Comparison of ENCODE assay signal across 28 cellular contexts in genomic region chr5:82023530-82024095, GRCh38. TPM values are rescaled to one million over a fixed set of nuclear protein-coding genes. Genes with fewer than 3 reads are reported as not detected.
A peak's percentile ranks its signal among the peaks of the same experiment; 100 is the strongest.
DNase-seq lines count a peak whose midpoint lies in the region; ATAC-seq, FAIRE-seq and TF ChIP-seq lines count a peak whose summit lies in the region.
"Had no signal": no experiment of that assay in that cellular context is flagged by ENCODE, and none has a peak within 500 bp of the region (broad histone marks: within the 10 kb centered on the region; RNA-seq: fewer than 3 reads in every experiment).

No MANE protein-coding gene starts in this region.

- no peak for TF ChIP-seq RAD21 in K562 (CRISPR knock-in tag; conservative IDR thresholded peaks at IDR 0.05 in 1 of 2, IDR thresholded peaks at IDR 0.05 in 1 of 2)

- H3K4me3 ChIP-seq in A673 (ENCODE audit: low read depth, low read length, poor library complexity, severe bottlenecking) = no peak overlapping the region
- H3K4me3 ChIP-seq in K562 = no peak overlapping the region
- peak overlapping the region; percentile 20 for H3K4me3 ChIP-seq in iPS-18a (ENCODE audit: low read length)
- H3K4me3 ChIP-seq in Peyer's patch = no peak overlapping the region
- H3K4me3 ChIP-seq in spleen = no peak overlapping the region
- H3K4me3 ChIP-seq in CD8-positive, alpha-beta T cell (ENCODE audit: low read depth, low read length) = no peak overlapping the region
- H3K4me3 ChIP-seq: BLaER1, suprapubic skin had no signal

- in situ Hi-C loops in K562 (cut with MboI) = no loop called here

- H3K79me2 ChIP-seq in K562 (ENCODE audit: control insufficient read depth, insufficient read depth, low read length) = no peaks in the 10 kb centered on the region

- TF ChIP-seq CTCF in A673 (conservative IDR thresholded peaks at IDR 0.05; ENCODE audit: low read depth, low read length) (no peak), K562 (IDR thresholded peaks at IDR 0.05 in 2 of 3, conservative IDR thresholded peaks at IDR 0.05 in 1 of 3; ENCODE audit: insufficient read depth in 2 of 3, low read depth in 1 of 3, low read length in 3 of 3) (no peak), omental fat pad (IDR thresholded peaks at IDR 0.05) (no peak), Peyer's patch (IDR thresholded peaks at IDR 0.05) (no peak), spleen (IDR thresholded peaks at IDR 0.05 in 8 of 11, conservative IDR thresholded peaks at IDR 0.05 in 3 of 11) (no peak)
- no peak for TF ChIP-seq CTCF in CD8-positive, alpha-beta T cell (IDR thresholded peaks at IDR 0.05)

- H3K4me3 Mint-ChIP-seq in CD8-positive, alpha-beta T cell = no peak overlapping the region
- H3K4me3 Mint-ChIP-seq: activated CD4-positive, alpha-beta T cell treated with anti-CD3 and anti-CD28 coated beads, Interleukin-2, amount 10 ng/mL, durations not matched to agents 7 days and 5 days; activated CD8-positive, alpha-beta memory T cell treated with anti-CD3 and anti-CD28 coated beads, Interleukin-2, amount 10 ng/mL, durations not matched to agents 7 days and 5 days; activated T-cell treated with anti-CD3 and anti-CD28 coated beads, Interleukin-2, amount 50 U/mL, for 72 hours; dendritic cell treated with granulocyte-macrophage colony-stimulating factor and Interleukin-4, amounts not matched to agents 40 ng/mL and 50 ng/mL, for 4 days; natural killer cell; stimulated activated naive B cell treated with anti-CD40 and anti-IgM and Interleukin-4, amounts not matched to agents 10 μg/mL and 1 μg/mL and 100 μg/mL, for 72 hours had no signal

- H3K36me3 ChIP-seq in A673 (ENCODE audit: insufficient read depth, low read length, poor library complexity, severe bottlenecking) (no peaks in the 10 kb centered on the region), K562 (ENCODE audit: control insufficient read depth, insufficient read depth, low read length) (no peaks in the 10 kb centered on the region), iPS-18a (ENCODE audit: control insufficient read depth, low read depth, low read length) (no peaks in the 10 kb centered on the region), Peyer's patch (no peaks in the 10 kb centered on the region), spleen (no peaks in the 10 kb centered on the region)
- no peaks in the 10 kb centered on the region for H3K36me3 ChIP-seq in CD8-positive, alpha-beta T cell (ENCODE audit: insufficient read depth, low read length)
- H3K36me3 ChIP-seq: BLaER1, suprapubic skin had no signal

- H4K20me1 ChIP-seq in K562 (replicated peaks; ENCODE audit: control insufficient read depth, insufficient read depth, low read length) = no peaks in the 10 kb centered on the region
- H4K20me1 ChIP-seq: BLaER1 had no signal

- H3K9ac ChIP-seq in K562 (ENCODE audit: insufficient read depth in 1 of 2, low read depth in 2 of 2, low read length in 2 of 2) (no peak overlapping the region), iPS-18a (ENCODE audit: low read length) (peak overlapping the region; percentile 3)
- H3K9ac ChIP-seq: BLaER1 had no signal

- no peak for TF ChIP-seq EP300 in K562 (IDR thresholded peaks at IDR 0.05; ENCODE audit: low read length)

- TF ChIP-seq POLR2A in K562 (conservative IDR thresholded peaks at IDR 0.05) (no peak), Peyer's patch (IDR thresholded peaks at IDR 0.05) (no peak), spleen (IDR thresholded peaks at IDR 0.05) (no peak)

- no peaks in the 10 kb centered on the region for H3K27me3 ChIP-seq in A673 (replicated peaks; ENCODE audit: insufficient read depth, low read depth, low read length, poor library complexity)
- no peaks in the 10 kb centered on the region for H3K27me3 ChIP-seq in K562 (ENCODE audit: control insufficient read depth in 2 of 2, insufficient read depth in 2 of 2, low read length in 2 of 2)
- H3K27me3 ChIP-seq in iPS-18a (ENCODE audit: control insufficient read depth, insufficient read depth, low read length) = no peaks in the 10 kb centered on the region
- H3K27me3 ChIP-seq in Peyer's patch = no peaks in the 10 kb centered on the region
- H3K27me3 ChIP-seq in spleen (replicated peaks in 1 of 7) = no peaks in the 10 kb centered on the region
- H3K27me3 ChIP-seq in CD8-positive, alpha-beta T cell (ENCODE audit: insufficient read depth, low read length) = no peaks in the 10 kb centered on the region
- H3K27me3 ChIP-seq: BLaER1, suprapubic skin had no signal

- no peaks in the 10 kb centered on the region for H3K9me3 Mint-ChIP-seq in CD8-positive, alpha-beta T cell
- H3K9me3 Mint-ChIP-seq: activated CD4-positive, alpha-beta T cell treated with anti-CD3 and anti-CD28 coated beads, Interleukin-2, amount 10 ng/mL, durations not matched to agents 7 days and 5 days; activated T-cell treated with anti-CD3 and anti-CD28 coated beads, Interleukin-2, amount 50 U/mL, for 72 hours; dendritic cell treated with granulocyte-macrophage colony-stimulating factor and Interleukin-4, amounts not matched to agents 40 ng/mL and 50 ng/mL, for 4 days; natural killer cell; stimulated activated naive B cell treated with anti-CD40 and anti-IgM and Interleukin-4, amounts not matched to agents 10 μg/mL and 1 μg/mL and 100 μg/mL, for 72 hours had no signal

- no peaks in the 10 kb centered on the region for H3K4me1 Mint-ChIP-seq in CD8-positive, alpha-beta T cell (ENCODE audit: low read depth)
- H3K4me1 Mint-ChIP-seq: activated CD4-positive, alpha-beta T cell treated with anti-CD3 and anti-CD28 coated beads, Interleukin-2, amount 10 ng/mL, durations not matched to agents 7 days and 5 days had no signal

- POLR2A ChIA-PET in A673 (lab: Charles Lee; ENCODE audit: low non-redundant PET) (no interaction called here), K562 (lab: Yijun Ruan, JAX) (no interaction called here)
- POLR2A ChIA-PET in CD8-positive, alpha-beta T cell (lab: Charles Lee) = no interaction called here

- H3K27me3 Mint-ChIP-seq in CD8-positive, alpha-beta T cell (ENCODE audit: low read depth) = no peaks in the 10 kb centered on the region
- H3K27me3 Mint-ChIP-seq: activated CD4-positive, alpha-beta T cell treated with anti-CD3 and anti-CD28 coated beads, Interleukin-2, amount 10 ng/mL, durations not matched to agents 7 days and 5 days; activated CD8-positive, alpha-beta memory T cell treated with anti-CD3 and anti-CD28 coated beads, Interleukin-2, amount 10 ng/mL, durations not matched to agents 7 days and 5 days; dendritic cell treated with granulocyte-macrophage colony-stimulating factor and Interleukin-4, amounts not matched to agents 40 ng/mL and 50 ng/mL, for 4 days; stimulated activated naive B cell treated with anti-CD40 and anti-IgM and Interleukin-4, amounts not matched to agents 10 μg/mL and 1 μg/mL and 100 μg/mL, for 72 hours had no signal

- intact Hi-C loops in A673 (cut with micrococcal nuclease; ENCODE audit: unreplicated experiment) (no loop called here), K562 (cut with micrococcal nuclease) (no loop called here), spleen (cut with DNase I; ENCODE audit: low total_unique reads) (no loop called here)
- intact Hi-C loops in CD8-positive, alpha-beta T cell (cut with DNase I, micrococcal nuclease) = no loop called here

- WGBS in K562 (ENCODE audit: insufficient coverage, low coverage, missing lambda C conversion rate) = 91% methylated on average over 3 of the region's 3 CpGs
- WGBS in spleen, 5 donors = 78 to 97% (median 96%) methylated on average over 3 of the region's 3 CpGs

- CTCF ChIA-PET in A673 (lab: Charles Lee) (no interaction called here), K562 (lab: Yijun Ruan, JAX; ENCODE audit: low intra/inter-chr PET ratio) (no interaction called here)
- CTCF ChIA-PET in CD8-positive, alpha-beta T cell (lab: Charles Lee) = no interaction called here

- no peak overlapping the region for H3K4me2 ChIP-seq in K562 (ENCODE audit: insufficient read depth, low read length)
- H3K4me2 ChIP-seq: BLaER1 had no signal

- H3K9me1 ChIP-seq in K562 (ENCODE audit: control insufficient read depth, insufficient read depth, low read length) = no peaks in the 10 kb centered on the region

- no peak overlapping the region for H3K27ac Mint-ChIP-seq in CD8-positive, alpha-beta T cell
- H3K27ac Mint-ChIP-seq: activated CD4-positive, alpha-beta T cell treated with anti-CD3 and anti-CD28 coated beads, Interleukin-2, amount 10 ng/mL, durations not matched to agents 7 days and 5 days; activated CD8-positive, alpha-beta memory T cell treated with anti-CD3 and anti-CD28 coated beads, Interleukin-2, amount 10 ng/mL, durations not matched to agents 7 days and 5 days; activated T-cell treated with anti-CD3 and anti-CD28 coated beads, Interleukin-2, amount 50 U/mL, for 72 hours; dendritic cell treated with granulocyte-macrophage colony-stimulating factor and Interleukin-4, amounts not matched to agents 40 ng/mL and 50 ng/mL, for 4 days; natural killer cell; stimulated activated naive B cell treated with anti-CD40 and anti-IgM and Interleukin-4, amounts not matched to agents 10 μg/mL and 1 μg/mL and 100 μg/mL, for 72 hours had no signal

- peak; percentile 25 for DNase-seq in A673 (ENCODE audit: low spot score)
- DNase-seq in HCEC 1CT = peak; percentile 16
- no peak for DNase-seq in K562 (ENCODE audit: extremely low read depth in 1 of 4, low spot score in 3 of 4)
- no peak for DNase-seq in omental fat pad (ENCODE audit: low spot score)
- DNase-seq in Peyer's patch = no peak
- DNase-seq in spleen = no peak
- no peak for DNase-seq in CD8-positive, alpha-beta T cell
- DNase-seq: activated CD4-positive, alpha-beta T cell treated with anti-CD3 and anti-CD28 coated beads, Interleukin-2, amount 10 ng/mL, durations not matched to agents 7 days and 5 days; activated CD8-positive, alpha-beta memory T cell treated with anti-CD3 and anti-CD28 coated beads, Interleukin-2, amount 10 ng/mL, durations not matched to agents 7 days and 5 days; activated naive CD4-positive, alpha-beta T cell treated with anti-CD3 and anti-CD28 coated beads, Interleukin-2, amount 50 U/mL, for 16 hours; activated T-cell treated with anti-CD3 and anti-CD28 coated beads, Interleukin-2, amount 50 U/mL, for 72 hours; Caco-2; caudate nucleus; EL; natural killer cell; NCI-H1417; NCI-H2081; NCI-H345; NCI-H774; stimulated activated CD4-positive, alpha-beta T cell treated with anti-CD3 and anti-CD28 coated beads, Interleukin-4, amount 100 ng/mL, for 1 hour; stimulated activated naive B cell treated with anti-CD40 and anti-IgM and Interleukin-4, amounts not matched to agents 10 μg/mL and 1 μg/mL and 100 μg/mL, for 72 hours had no signal

- H3K27ac ChIP-seq in A673 (ENCODE audit: low read depth, low read length, poor library complexity, severe bottlenecking) (no peak overlapping the region), K562 (ENCODE audit: extremely low read depth, low read depth, low read length) (no peak overlapping the region), iPS-18a (ENCODE audit: low read length) (no peak overlapping the region), Peyer's patch (no peak overlapping the region), spleen (no peak overlapping the region)
- no peak overlapping the region for H3K27ac ChIP-seq in CD8-positive, alpha-beta T cell (ENCODE audit: low read depth, low read length)
- H3K27ac ChIP-seq: BLaER1, suprapubic skin, VCaP had no signal

- H3K36me3 Mint-ChIP-seq in CD8-positive, alpha-beta T cell = peaks cover 2% of the 10 kb centered on the region
- H3K36me3 Mint-ChIP-seq: activated CD8-positive, alpha-beta memory T cell treated with anti-CD3 and anti-CD28 coated beads, Interleukin-2, amount 10 ng/mL, durations not matched to agents 7 days and 5 days; natural killer cell had no signal

- no TSS peak for BruUV-seq in A673 (replicated peaks; lab: Mats Ljungman, UMichigan)
- no TSS peak for BruUV-seq in K562 (replicated peaks; lab: Mats Ljungman, UMichigan)

- H3K9me3 ChIP-seq in A673 (ENCODE audit: low read depth, low read length, poor library complexity, severe bottlenecking) (no peaks in the 10 kb centered on the region), K562 (replicated peaks; ENCODE audit: control insufficient read depth, insufficient read depth, low read depth, low read length) (no peaks in the 10 kb centered on the region), iPS-18a (ENCODE audit: control insufficient read depth, low read depth, low read length) (no peaks in the 10 kb centered on the region), Peyer's patch (no peaks in the 10 kb centered on the region), spleen (no peaks in the 10 kb centered on the region)
- no peaks in the 10 kb centered on the region for H3K9me3 ChIP-seq in CD8-positive, alpha-beta T cell (ENCODE audit: low read length)
- H3K9me3 ChIP-seq: BLaER1, Caco-2, suprapubic skin had no signal

- H2AFZ ChIP-seq in K562 (ENCODE audit: low read depth, low read length) = no peak overlapping the region

- FAIRE-seq in K562 (lab: Jason Lieb, UNC) = no peak
- FAIRE-seq: astrocyte had no signal

- H3K4me1 ChIP-seq in A673 (ENCODE audit: insufficient read depth, low read length, poor library complexity, severe bottlenecking) = peaks cover 13% of the 10 kb centered on the region
- H3K4me1 ChIP-seq in K562 (replicated peaks in 1 of 2; ENCODE audit: control insufficient read depth in 2 of 2, insufficient read depth in 2 of 2, low read length in 2 of 2) = peaks cover 6 to 7% of the 10 kb centered on the region in 2 experiments; a peak in 3 of 5 replicates
- H3K4me1 ChIP-seq in iPS-18a (ENCODE audit: control insufficient read depth, low read depth, low read length) = peaks cover 32% of the 10 kb centered on the region
- no peaks in the 10 kb centered on the region for H3K4me1 ChIP-seq in Peyer's patch
- H3K4me1 ChIP-seq in spleen = peaks cover 0 to under 1% (median 0%) of the 10 kb centered on the region in 6 donors
- H3K4me1 ChIP-seq in CD8-positive, alpha-beta T cell (ENCODE audit: insufficient read depth, low read length) = no peaks in the 10 kb centered on the region
- H3K4me1 ChIP-seq: BLaER1, Caco-2 had no signal

- ATAC-seq in K562 (no peak), omental fat pad (ENCODE audit: low FRiP score) (no peak)
- ATAC-seq in CD8-positive, alpha-beta T cell = no peak
- ATAC-seq: activated CD8-positive, alpha-beta memory T cell treated with anti-CD3 and anti-CD28 coated beads, Interleukin-2, amount 10 ng/mL, durations not matched to agents 7 days and 5 days; activated T-cell treated with anti-CD3 and anti-CD28 coated beads, Interleukin-2, amount 50 U/mL, for 72 hours; natural killer cell; Right ventricle myocardium inferior; stimulated activated naive B cell treated with anti-CD40 and anti-IgM and Interleukin-4, amounts not matched to agents 10 μg/mL and 1 μg/mL and 100 μg/mL, for 72 hours had no signal

RNA-seq across cellular contexts. Expression of gene ATG10, which starts 51.8 kb away (rescaled TPM):
- total RNA-seq in A673 (2021) = 17.1 and 18.1 TPM in 2 replicates
- total RNA-seq in K562 (2011; cell fraction: chromatin; rRNA removed; ENCODE audit: low replicate concordance) = 14.0 and 18.7 TPM in 2 replicates
- 10.8 and 15.5 TPM in 2 replicates for total RNA-seq in K562 (2011; cell fraction: nucleolus; rRNA removed)
- 16.6 and 23.2 TPM in 2 replicates for total RNA-seq in K562 (2011; cell fraction: nucleoplasm; rRNA removed)
- total RNA-seq in K562 (2014; rRNA removed) = 7.0 and 7.2 TPM in 2 replicates
- total RNA-seq in K562 (2014; rRNA removed; fragmentation: Illumina TruSeq; extraction: Trizol) = 12.0 and 13.9 TPM in 2 replicates
- total RNA-seq in K562 (2015; rRNA removed; fragmentation: Illumina TruSeq; extraction: Trizol) = 16.4 and 17.1 TPM in 2 replicates
- 11.6 and 12.2 TPM in 2 replicates for total RNA-seq in K562 (2021)
- polyA plus RNA-seq in K562 (2011; rRNA removed) = 11.9 and 16.0 TPM in 2 replicates
- 4.1 and 8.5 TPM in 2 replicates for polyA plus RNA-seq in K562 (2011; cell fraction: cytosol; rRNA removed)
- polyA plus RNA-seq in K562 (2011; cell fraction: nucleus; rRNA removed) = 4.6 and 4.9 TPM in 2 replicates
- 17.2 and 19.5 TPM in 2 replicates for polyA plus RNA-seq in K562 (2012)
- polyA plus RNA-seq in K562 (2014; fragmentation: Illumina TruSeq; extraction: Trizol) = 18.8 and 19.4 TPM in 2 replicates
- 10 to 100 TPM; 14.6 to 15.0 TPM for polyA plus RNA-seq in K562 (2014; fragmentation: Nextera tagmentation; extraction: Ambion mirVana)
- 7.9 and 10.6 TPM in 2 replicates for polyA plus RNA-seq in K562 (2014; rRNA removed)
- polyA minus RNA-seq in K562 (2011; rRNA and poly(A)+ RNA removed) = 21.6 and 23.8 TPM in 2 replicates
- 7.3 and 14.2 TPM in 2 replicates for polyA minus RNA-seq in K562 (2011; cell fraction: cytosol; rRNA and poly(A)+ RNA removed)
- polyA minus RNA-seq in K562 (2011; cell fraction: nucleus; rRNA and poly(A)+ RNA removed) = 25.7 and 34.7 TPM in 2 replicates
- total RNA-seq in omental fat pad = 10 to 100 TPM in 1 of 4 donors, 1 to 10 TPM in 3; 2.4 to 18.4 (median 5.2) TPM
- 1 to 10 TPM; 3.6 to 6.6 (median 4.5) TPM for total RNA-seq in Peyer's patch
- 1 to 10 TPM; 4.6 to 9.1 (median 5.6) TPM for total RNA-seq in spleen
- 1 to 10 TPM; 1.7 to 4.5 (median 4.4) TPM for polyA plus RNA-seq in spleen
- 1 to 10 TPM; 4.7 to 5.7 TPM for total RNA-seq in CD8-positive, alpha-beta T cell

Comparison
In these comparisons a context has a peak if more than half of its experiments do, and no peak if none do; other contexts are left out.
1. DNase-seq: peak in A673 (single experiment) and HCEC 1CT (single experiment); none in K562 (0 of 4), omental fat pad (single experiment), Peyer's patch (0 of 3), spleen (single experiment) and CD8-positive, alpha-beta T cell (0 of 7).